ENCODE assay signal across 2 cellular contexts in genomic region chr19:2461751-2462634, GRCh38.
A peak's percentile ranks its signal among the peaks of the same experiment; 100 is the strongest.
TF ChIP-seq lines count a peak whose summit lies in the region.

No MANE protein-coding gene starts in this region.

TF ChIP-seq in HEK293, 187 proteins besides CTCF, POLR2A, EP300 and RAD21 (continued from another document and continues in another):
- TF ChIP-seq TSHZ1 (tag by site-specific recombination; IDR thresholded peaks at IDR 0.05; ENCODE audit: borderline replicate concordance) = no peak
- no peak for TF ChIP-seq ZNF510 (tag by site-specific recombination; IDR thresholded peaks at IDR 0.05; ENCODE audit: insufficient replicate concordance)
- no peak for TF ChIP-seq ATF2 (tag by site-specific recombination; IDR thresholded peaks at IDR 0.05; ENCODE audit: low read depth)
- TF ChIP-seq PRDM6 (tag by site-specific recombination; IDR thresholded peaks at IDR 0.05) = no peak
- TF ChIP-seq ZNF394 (tag by site-specific recombination; IDR thresholded peaks at IDR 0.05; ENCODE audit: borderline replicate concordance) = no peak
- no peak for TF ChIP-seq KLF17 (tag by site-specific recombination; IDR thresholded peaks at IDR 0.05)
- TF ChIP-seq BCL11B (tag by site-specific recombination; IDR thresholded peaks at IDR 0.05; ENCODE audit: low read depth) = peak; percentile 27; the same call in 1 of the 2 replicates
- peak; percentile 48 for TF ChIP-seq KLF1 (tag by site-specific recombination; IDR thresholded peaks at IDR 0.05)
- TF ChIP-seq ZBTB48 (tag by site-specific recombination; IDR thresholded peaks at IDR 0.05) = peak; percentile 38; the same call in 1 of the 2 replicates
- TF ChIP-seq ZNF2 (tag by site-specific recombination; IDR thresholded peaks at IDR 0.05) = no peak
- no peak for TF ChIP-seq ZNF169 (tag by site-specific recombination; IDR thresholded peaks at IDR 0.05)
- TF ChIP-seq ZNF621 (tag by site-specific recombination; IDR thresholded peaks at IDR 0.05) = no peak
- peak; percentile 28 for TF ChIP-seq ZFHX2 (tag by site-specific recombination; conservative IDR thresholded peaks at IDR 0.05)
- no peak for TF ChIP-seq ZNF311 (tag by site-specific recombination; IDR thresholded peaks at IDR 0.05; ENCODE audit: borderline replicate concordance)
- TF ChIP-seq ZBTB11 (tag by site-specific recombination; conservative IDR thresholded peaks at IDR 0.05; ENCODE audit: low read depth) = no peak
- TF ChIP-seq ZNF830 (tag by site-specific recombination; IDR thresholded peaks at IDR 0.05; ENCODE audit: low read depth) = no peak

TF ChIP-seq in SK-N-SH, 30 proteins besides CTCF, POLR2A, EP300 and RAD21 (continued from another document):
- TF ChIP-seq REST (IDR thresholded peaks at IDR 0.05; ENCODE audit: low read depth, low read length) (no peak), GATA2 (CRISPR knock-in tag; IDR thresholded peaks at IDR 0.05) (no peak), MAX (IDR thresholded peaks at IDR 0.05; ENCODE audit: low read depth) (peak; percentile 61; the same call in 1 of the 2 replicates), NFIC (IDR thresholded peaks at IDR 0.05; ENCODE audit: borderline replicate concordance) (no peak; the same call in 1 of the 2 replicates)
